In genomic region chr22:37253164-37253660, GRCh38 we compare ENCODE assay signal across 15 cellular contexts.
DNase-seq lines count a peak whose midpoint lies in the region; ATAC-seq and TF ChIP-seq lines count a peak whose summit lies in the region.
"Had no signal": no experiment of that assay in that cellular context is flagged by ENCODE, and none has a peak within 500 bp of the region (broad histone marks: within the 10 kb centered on the region; RNA-seq: fewer than 3 reads in every experiment).

No MANE protein-coding gene starts in this region.

- DNase-seq in NCI-H2171 treated with DMSO at 0.1 percent for 48 hours (lab: John Stamatoyannopoulos, UW) (peak; percentile 9), NCI-H2171 (lab: John Stamatoyannopoulos, UW) (no peak), astrocyte of the cerebellum (ENCODE audit: low read depth) (no peak), left kidney (ENCODE audit: low read depth, low spot score) (peak; percentile 45), nucleus accumbens (lab: John Stamatoyannopoulos, UW) (no peak)
- DNase-seq in effector CD8-positive, alpha-beta T cell (lab: John Stamatoyannopoulos, UW) = no peak
- DNase-seq: activated CD4-positive, alpha-beta T cell treated with anti-CD3 and anti-CD28 coated beads for 48 hours; activated T-cell treated with anti-CD3 and anti-CD28 coated beads, Interleukin-2, amount 50 U/mL, for 4 hours; head of caudate nucleus; NK-92 treated with Interleukin-12 subunit alpha and Interleukin-12 subunit beta, amount 100 ng/mL, for 24 hours; SIG-M5; stimulated activated CD4-positive, alpha-beta T cell treated with anti-CD3 and anti-CD28 coated beads, Interleukin-4, amount 100 ng/mL, for 4 hours; thyroid gland had no signal

- CTCF ChIA-PET in HEK293 (lab: Yijun Ruan, JAX) = interaction anchor here (0.6 to 3.9 kb wide), 7 partner anchors 7 to 206 kb away, joined by 3 to 31 read pairs (median 4); no protein-coding TSS in a partner anchor

- no peaks in the 10 kb centered on the region for H3K9me3 ChIP-seq in HEK293 (ENCODE audit: control insufficient read depth, insufficient read depth, low read depth, low read length)
- H3K9me3 ChIP-seq: thyroid gland had no signal

- H3K27ac ChIP-seq in HEK293 (ENCODE audit: extremely low read depth, low read depth, low read length) = no peak overlapping the region
- H3K27ac ChIP-seq: thyroid gland had no signal

- POLR2A ChIA-PET in HEK293 (lab: Yijun Ruan, JAX) = no interaction called here

- H3K4me3 ChIP-seq in HEK293 (ENCODE audit: low read depth, low read length) (no peak overlapping the region), astrocyte of the cerebellum (ENCODE audit: low read depth, low read length) (no peak overlapping the region)
- H3K4me3 ChIP-seq: thyroid gland had no signal

- in situ Hi-C loops in astrocyte of the cerebellum (cut with HindIII; ENCODE audit: low sequenced_read_pairs) = no loop called here

- no peak for ATAC-seq in GM21786 (IDR thresholded peaks at IDR 0.05; ENCODE audit: unreplicated experiment)
- ATAC-seq: activated T-cell treated with anti-CD3 and anti-CD28 coated beads, Interleukin-2, amount 50 U/mL, for 4 hours had no signal

- no peaks in the 10 kb centered on the region; the same call in 1 of the 2 replicates for H3K4me1 ChIP-seq in HEK293 (ENCODE audit: control insufficient read depth, insufficient read depth, low read length)
- H3K4me1 ChIP-seq: thyroid gland had no signal

- TF ChIP-seq CTCF in HEK293 (tag by site-specific recombination; IDR thresholded peaks at IDR 0.05) (peak; percentile 38; the same call in 1 of the 2 replicates), astrocyte of the cerebellum (IDR thresholded peaks at IDR 0.05; ENCODE audit: low read depth, low read length, missing control alignments) (peak; percentile 44)

- no peaks in the 10 kb centered on the region for H3K36me3 ChIP-seq in HEK293 (ENCODE audit: control insufficient read depth in 2 of 2, insufficient read depth in 1 of 2, low read length in 2 of 2)
- H3K36me3 ChIP-seq: thyroid gland had no signal

TF ChIP-seq in HEK293, 187 proteins besides CTCF, POLR2A, EP300 and RAD21:
- TF ChIP-seq ZNF510 (tag by site-specific recombination; IDR thresholded peaks at IDR 0.05; ENCODE audit: insufficient replicate concordance) (no peak), PRDM1 (tag by site-specific recombination; IDR thresholded peaks at IDR 0.05) (no peak), ZNF433 (tag by site-specific recombination; IDR thresholded peaks at IDR 0.05; ENCODE audit: low read depth) (no peak), ZNF621 (tag by site-specific recombination; IDR thresholded peaks at IDR 0.05) (no peak), AEBP2 (tag by site-specific recombination; IDR thresholded peaks at IDR 0.05; ENCODE audit: borderline replicate concordance) (no peak), ZFP41 (tag by site-specific recombination; IDR thresholded peaks at IDR 0.05; ENCODE audit: borderline replicate concordance) (no peak), GLIS1 (tag by site-specific recombination; IDR thresholded peaks at IDR 0.05) (no peak), ZNF600 (tag by site-specific recombination; IDR thresholded peaks at IDR 0.05) (no peak), ZNF76 (tag by site-specific recombination; IDR thresholded peaks at IDR 0.05; ENCODE audit: borderline replicate concordance, low read depth) (no peak), WT1 (tag by site-specific recombination; IDR thresholded peaks at IDR 0.05) (no peak), YY1 (tag by site-specific recombination; IDR thresholded peaks at IDR 0.05) (no peak), ZNF785 (tag by site-specific recombination; IDR thresholded peaks at IDR 0.05) (no peak), ZEB2 (tag by site-specific recombination; IDR thresholded peaks at IDR 0.05) (no peak), MEIS1 (CRISPR knock-in tag; IDR thresholded peaks at IDR 0.05; ENCODE audit: borderline replicate concordance) (no peak), ZNF514 (tag by site-specific recombination; IDR thresholded peaks at IDR 0.05) (no peak)

Comparison
In these comparisons a context has a peak if more than half of its experiments do, and no peak if none do; other contexts are left out.
1. DNase-seq: peak in NCI-H2171 treated with DMSO at 0.1 percent for 48 hours (single experiment) and left kidney (single experiment); none in NCI-H2171 (single experiment), astrocyte of the cerebellum (single experiment), effector CD8-positive, alpha-beta T cell (single experiment) and nucleus accumbens (0 of 56).